ENCODE assay signal across 1 cellular context in the genomic region with DNA sequence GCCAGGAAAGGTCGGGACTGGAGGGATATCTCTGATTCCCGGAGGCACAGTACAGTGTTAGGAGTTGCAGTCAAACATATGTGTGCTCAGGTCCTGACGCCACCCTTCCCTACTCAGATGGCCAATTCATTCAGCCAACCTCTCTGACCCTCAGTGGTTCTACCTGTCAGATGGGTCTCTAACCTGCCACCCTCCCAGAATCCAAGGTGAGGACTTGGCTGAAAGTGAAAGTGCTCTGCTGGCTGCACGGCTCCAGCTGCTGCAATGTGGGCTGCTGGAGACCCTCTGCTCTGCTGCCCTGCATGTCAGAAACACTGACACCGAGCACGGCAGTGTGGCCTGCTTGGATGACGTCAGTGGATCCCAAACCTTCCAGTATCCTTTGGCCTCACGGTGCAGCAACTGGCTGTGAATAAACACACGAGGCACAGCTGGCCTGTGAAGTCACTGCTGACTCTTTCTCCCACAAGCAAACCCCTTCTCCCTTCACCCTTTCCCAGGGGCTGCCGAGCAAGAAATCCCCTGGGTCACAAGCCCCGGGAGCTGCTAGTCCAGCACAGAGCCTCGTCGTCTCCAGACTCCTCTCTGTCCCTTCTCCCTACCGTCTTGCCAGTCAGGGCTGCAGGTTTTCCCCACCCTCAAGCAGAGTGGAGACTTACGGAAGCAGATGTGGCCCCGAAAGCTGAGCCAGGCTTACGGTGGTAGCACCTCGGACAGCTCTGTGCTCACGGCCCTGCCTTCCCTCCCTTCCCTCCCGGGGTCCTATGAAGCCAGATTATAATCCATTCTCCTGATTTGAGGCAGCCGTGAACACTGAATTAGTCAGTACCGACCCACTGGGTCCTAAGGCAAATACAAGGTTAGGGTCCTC.
A peak's percentile ranks its signal among the peaks of the same experiment; 100 is the strongest.
TF ChIP-seq lines count a peak whose summit lies in the region.

No MANE protein-coding gene starts in this region.

TF ChIP-seq in HEK293, 187 proteins besides CTCF, POLR2A, EP300 and RAD21 (continued from another document):
- TF ChIP-seq, protein P1, sequence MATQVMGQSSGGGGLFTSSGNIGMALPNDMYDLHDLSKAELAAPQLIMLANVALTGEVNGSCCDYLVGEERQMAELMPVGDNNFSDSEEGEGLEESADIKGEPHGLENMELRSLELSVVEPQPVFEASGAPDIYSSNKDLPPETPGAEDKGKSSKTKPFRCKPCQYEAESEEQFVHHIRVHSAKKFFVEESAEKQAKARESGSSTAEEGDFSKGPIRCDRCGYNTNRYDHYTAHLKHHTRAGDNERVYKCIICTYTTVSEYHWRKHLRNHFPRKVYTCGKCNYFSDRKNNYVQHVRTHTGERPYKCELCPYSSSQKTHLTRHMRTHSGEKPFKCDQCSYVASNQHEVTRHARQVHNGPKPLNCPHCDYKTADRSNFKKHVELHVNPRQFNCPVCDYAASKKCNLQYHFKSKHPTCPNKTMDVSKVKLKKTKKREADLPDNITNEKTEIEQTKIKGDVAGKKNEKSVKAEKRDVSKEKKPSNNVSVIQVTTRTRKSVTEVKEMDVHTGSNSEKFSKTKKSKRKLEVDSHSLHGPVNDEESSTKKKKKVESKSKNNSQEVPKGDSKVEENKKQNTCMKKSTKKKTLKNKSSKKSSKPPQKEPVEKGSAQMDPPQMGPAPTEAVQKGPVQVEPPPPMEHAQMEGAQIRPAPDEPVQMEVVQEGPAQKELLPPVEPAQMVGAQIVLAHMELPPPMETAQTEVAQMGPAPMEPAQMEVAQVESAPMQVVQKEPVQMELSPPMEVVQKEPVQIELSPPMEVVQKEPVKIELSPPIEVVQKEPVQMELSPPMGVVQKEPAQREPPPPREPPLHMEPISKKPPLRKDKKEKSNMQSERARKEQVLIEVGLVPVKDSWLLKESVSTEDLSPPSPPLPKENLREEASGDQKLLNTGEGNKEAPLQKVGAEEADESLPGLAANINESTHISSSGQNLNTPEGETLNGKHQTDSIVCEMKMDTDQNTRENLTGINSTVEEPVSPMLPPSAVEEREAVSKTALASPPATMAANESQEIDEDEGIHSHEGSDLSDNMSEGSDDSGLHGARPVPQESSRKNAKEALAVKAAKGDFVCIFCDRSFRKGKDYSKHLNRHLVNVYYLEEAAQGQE (tag by site-specific recombination; IDR thresholded peaks at IDR 0.05), result peak; percentile 90
- TF ChIP-seq BCL11A (tag by site-specific recombination; IDR thresholded peaks at IDR 0.05; ENCODE audit: low read depth), result no peak
TF ChIP-seq in HEK293: peak in this region for 2.
